2 cellular contexts compared by ENCODE assay signal in the genomic region with DNA sequence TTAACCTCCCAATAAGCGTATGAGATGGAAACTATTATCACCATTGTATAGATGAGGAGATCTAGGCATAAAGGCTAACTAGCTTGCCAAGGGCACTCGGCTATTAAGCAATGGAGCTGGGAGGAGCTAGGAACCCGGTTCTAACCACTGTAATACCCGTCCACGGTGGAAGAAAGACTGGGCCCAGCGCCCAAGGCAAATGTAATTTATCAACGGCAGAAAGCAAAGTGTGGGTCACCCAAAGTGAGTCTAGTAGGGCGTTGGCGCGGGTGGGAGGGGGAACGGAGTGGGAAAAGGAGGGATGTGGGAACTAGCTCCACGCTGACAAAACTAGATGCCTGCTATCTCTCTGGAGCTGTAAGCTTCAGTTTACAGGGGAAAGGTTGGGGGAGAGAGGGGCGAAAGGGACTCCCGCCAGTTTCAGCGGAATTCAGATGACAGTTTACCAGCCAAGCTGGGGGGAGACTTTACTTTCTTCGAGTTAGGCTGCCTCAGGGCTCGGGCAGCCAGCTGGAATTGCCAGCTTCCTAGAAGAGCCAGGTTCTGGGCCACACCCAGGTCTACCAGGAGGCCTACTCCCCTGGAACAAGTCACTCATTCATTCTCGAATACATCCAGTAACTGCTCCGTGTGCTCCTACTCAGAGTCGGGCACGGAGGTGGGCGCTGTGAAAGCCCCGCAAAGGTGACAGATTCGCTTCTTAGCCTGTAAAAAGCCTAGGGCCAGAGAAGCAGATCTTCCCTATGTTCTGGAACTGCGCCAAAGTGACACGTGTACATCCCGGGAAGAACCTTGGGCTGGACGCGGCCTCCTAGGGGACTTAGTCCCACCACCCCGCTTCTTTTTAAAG.
TF ChIP-seq lines count a peak whose summit lies in the region.

No MANE protein-coding gene starts in this region.

TF ChIP-seq in HEK293T, 16 proteins besides CTCF, POLR2A, EP300 and RAD21:
- no peak for TF ChIP-seq ELF4 (IDR thresholded peaks at IDR 0.05)
- TF ChIP-seq, protein P1, sequence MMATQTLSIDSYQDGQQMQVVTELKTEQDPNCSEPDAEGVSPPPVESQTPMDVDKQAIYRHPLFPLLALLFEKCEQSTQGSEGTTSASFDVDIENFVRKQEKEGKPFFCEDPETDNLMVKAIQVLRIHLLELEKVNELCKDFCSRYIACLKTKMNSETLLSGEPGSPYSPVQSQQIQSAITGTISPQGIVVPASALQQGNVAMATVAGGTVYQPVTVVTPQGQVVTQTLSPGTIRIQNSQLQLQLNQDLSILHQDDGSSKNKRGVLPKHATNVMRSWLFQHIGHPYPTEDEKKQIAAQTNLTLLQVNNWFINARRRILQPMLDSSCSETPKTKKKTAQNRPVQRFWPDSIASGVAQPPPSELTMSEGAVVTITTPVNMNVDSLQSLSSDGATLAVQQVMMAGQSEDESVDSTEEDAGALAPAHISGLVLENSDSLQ (IDR thresholded peaks at IDR 0.05), result no peak
- no peak for TF ChIP-seq HDGF (IDR thresholded peaks at IDR 0.05; ENCODE audit: borderline replicate concordance)
- TF ChIP-seq CTBP1 (IDR thresholded peaks at IDR 0.05; ENCODE audit: borderline replicate concordance), result no peak
- TF ChIP-seq TARDBP (IDR thresholded peaks at IDR 0.05), result no peak
- TF ChIP-seq NFRKB (IDR thresholded peaks at IDR 0.05), result no peak
- no peak for TF ChIP-seq ARNT (IDR thresholded peaks at IDR 0.05)
- no peak for TF ChIP-seq LEF1 (IDR thresholded peaks at IDR 0.05; ENCODE audit: borderline replicate concordance)
- no peak for TF ChIP-seq SUZ12 (IDR thresholded peaks at IDR 0.05)
- TF ChIP-seq SP1 (IDR thresholded peaks at IDR 0.05), result no peak
- TF ChIP-seq FOXM1 (IDR thresholded peaks at IDR 0.05; ENCODE audit: borderline replicate concordance), result no peak

TF ChIP-seq in HepG2, 621 proteins besides CTCF, POLR2A, EP300 and RAD21 (continues in another document):
- TF ChIP-seq CEBPG (CRISPR knock-in tag; IDR thresholded peaks at IDR 0.05), result peak; percentile 78
- TF ChIP-seq GATA4 (IDR thresholded peaks at IDR 0.05; ENCODE audit: borderline replicate concordance, low read depth), result no peak
- TF ChIP-seq ZNF468 (CRISPR knock-in tag; IDR thresholded peaks at IDR 0.05), result 0 out of 2 replicates have a peak, but pooled peaks have one; percentile 63
- peak; percentile 86; the same call in 1 of the 2 replicates for TF ChIP-seq DNMT3B (CRISPR knock-in tag; conservative IDR thresholded peaks at IDR 0.05)
- TF ChIP-seq KLF11 (CRISPR knock-in tag; IDR thresholded peaks at IDR 0.05), result 0 out of 2 replicates have a peak, but pooled peaks have one; percentile 12
- TF ChIP-seq, protein P2, sequence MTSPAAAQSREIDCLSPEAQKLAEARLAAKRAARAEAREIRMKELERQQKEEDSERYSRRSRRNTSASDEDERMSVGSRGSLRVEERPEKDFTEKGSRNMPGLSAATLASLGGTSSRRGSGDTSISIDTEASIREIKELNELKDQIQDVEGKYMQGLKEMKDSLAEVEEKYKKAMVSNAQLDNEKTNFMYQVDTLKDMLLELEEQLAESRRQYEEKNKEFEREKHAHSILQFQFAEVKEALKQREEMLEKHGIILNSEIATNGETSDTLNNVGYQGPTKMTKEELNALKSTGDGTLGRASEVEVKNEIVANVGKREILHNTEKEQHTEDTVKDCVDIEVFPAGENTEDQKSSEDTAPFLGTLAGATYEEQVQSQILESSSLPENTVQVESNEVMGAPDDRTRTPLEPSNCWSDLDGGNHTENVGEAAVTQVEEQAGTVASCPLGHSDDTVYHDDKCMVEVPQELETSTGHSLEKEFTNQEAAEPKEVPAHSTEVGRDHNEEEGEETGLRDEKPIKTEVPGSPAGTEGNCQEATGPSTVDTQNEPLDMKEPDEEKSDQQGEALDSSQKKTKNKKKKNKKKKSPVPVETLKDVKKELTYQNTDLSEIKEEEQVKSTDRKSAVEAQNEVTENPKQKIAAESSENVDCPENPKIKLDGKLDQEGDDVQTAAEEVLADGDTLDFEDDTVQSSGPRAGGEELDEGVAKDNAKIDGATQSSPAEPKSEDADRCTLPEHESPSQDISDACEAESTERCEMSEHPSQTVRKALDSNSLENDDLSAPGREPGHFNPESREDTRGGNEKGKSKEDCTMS (CRISPR knock-in tag; conservative IDR thresholded peaks at IDR 0.05), result 0 out of 2 replicates have a peak, but pooled peaks have one; percentile 33
- TF ChIP-seq, protein P3, sequence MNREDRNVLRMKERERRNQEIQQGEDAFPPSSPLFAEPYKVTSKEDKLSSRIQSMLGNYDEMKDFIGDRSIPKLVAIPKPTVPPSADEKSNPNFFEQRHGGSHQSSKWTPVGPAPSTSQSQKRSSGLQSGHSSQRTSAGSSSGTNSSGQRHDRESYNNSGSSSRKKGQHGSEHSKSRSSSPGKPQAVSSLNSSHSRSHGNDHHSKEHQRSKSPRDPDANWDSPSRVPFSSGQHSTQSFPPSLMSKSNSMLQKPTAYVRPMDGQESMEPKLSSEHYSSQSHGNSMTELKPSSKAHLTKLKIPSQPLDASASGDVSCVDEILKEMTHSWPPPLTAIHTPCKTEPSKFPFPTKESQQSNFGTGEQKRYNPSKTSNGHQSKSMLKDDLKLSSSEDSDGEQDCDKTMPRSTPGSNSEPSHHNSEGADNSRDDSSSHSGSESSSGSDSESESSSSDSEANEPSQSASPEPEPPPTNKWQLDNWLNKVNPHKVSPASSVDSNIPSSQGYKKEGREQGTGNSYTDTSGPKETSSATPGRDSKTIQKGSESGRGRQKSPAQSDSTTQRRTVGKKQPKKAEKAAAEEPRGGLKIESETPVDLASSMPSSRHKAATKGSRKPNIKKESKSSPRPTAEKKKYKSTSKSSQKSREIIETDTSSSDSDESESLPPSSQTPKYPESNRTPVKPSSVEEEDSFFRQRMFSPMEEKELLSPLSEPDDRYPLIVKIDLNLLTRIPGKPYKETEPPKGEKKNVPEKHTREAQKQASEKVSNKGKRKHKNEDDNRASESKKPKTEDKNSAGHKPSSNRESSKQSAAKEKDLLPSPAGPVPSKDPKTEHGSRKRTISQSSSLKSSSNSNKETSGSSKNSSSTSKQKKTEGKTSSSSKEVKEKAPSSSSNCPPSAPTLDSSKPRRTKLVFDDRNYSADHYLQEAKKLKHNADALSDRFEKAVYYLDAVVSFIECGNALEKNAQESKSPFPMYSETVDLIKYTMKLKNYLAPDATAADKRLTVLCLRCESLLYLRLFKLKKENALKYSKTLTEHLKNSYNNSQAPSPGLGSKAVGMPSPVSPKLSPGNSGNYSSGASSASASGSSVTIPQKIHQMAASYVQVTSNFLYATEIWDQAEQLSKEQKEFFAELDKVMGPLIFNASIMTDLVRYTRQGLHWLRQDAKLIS (CRISPR knock-in tag; IDR thresholded peaks at IDR 0.05), result no peak
- peak; percentile 18; the same call in 1 of the 2 replicates for TF ChIP-seq SALL1 (CRISPR knock-in tag; IDR thresholded peaks at IDR 0.05)
- TF ChIP-seq, protein P4, sequence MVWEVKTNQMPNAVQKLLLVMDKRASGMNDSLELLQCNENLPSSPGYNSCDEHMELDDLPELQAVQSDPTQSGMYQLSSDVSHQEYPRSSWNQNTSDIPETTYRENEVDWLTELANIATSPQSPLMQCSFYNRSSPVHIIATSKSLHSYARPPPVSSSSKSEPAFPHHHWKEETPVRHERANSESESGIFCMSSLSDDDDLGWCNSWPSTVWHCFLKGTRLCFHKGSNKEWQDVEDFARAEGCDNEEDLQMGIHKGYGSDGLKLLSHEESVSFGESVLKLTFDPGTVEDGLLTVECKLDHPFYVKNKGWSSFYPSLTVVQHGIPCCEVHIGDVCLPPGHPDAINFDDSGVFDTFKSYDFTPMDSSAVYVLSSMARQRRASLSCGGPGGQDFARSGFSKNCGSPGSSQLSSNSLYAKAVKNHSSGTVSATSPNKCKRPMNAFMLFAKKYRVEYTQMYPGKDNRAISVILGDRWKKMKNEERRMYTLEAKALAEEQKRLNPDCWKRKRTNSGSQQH (CRISPR knock-in tag; IDR thresholded peaks at IDR 0.05; ENCODE audit: low read depth), result peak; percentile 84
- no peak for TF ChIP-seq MAFG (CRISPR knock-in tag; IDR thresholded peaks at IDR 0.05)
- TF ChIP-seq MTF2 (CRISPR knock-in tag; IDR thresholded peaks at IDR 0.05; ENCODE audit: borderline replicate concordance), result 0 out of 2 replicates have a peak, but pooled peaks have one; percentile 18
- peak; percentile 72; the same call in 1 of the 2 replicates for TF ChIP-seq AKAP8 (CRISPR knock-in tag; IDR thresholded peaks at IDR 0.05)
- 0 out of 2 replicates have a peak, but pooled peaks have one; percentile 20 for TF ChIP-seq ZBTB38 (CRISPR knock-in tag; IDR thresholded peaks at IDR 0.05)
- TF ChIP-seq MXI1 (IDR thresholded peaks at IDR 0.05; ENCODE audit: borderline replicate concordance, low read depth, low read length), result 0 out of 3 replicates have a peak, but pooled peaks have one; percentile 17
- 0 out of 2 replicates have a peak, but pooled peaks have one; percentile 9 for TF ChIP-seq RBFOX2 (IDR thresholded peaks at IDR 0.05; ENCODE audit: low read depth, low read length)
- TF ChIP-seq SKI (IDR thresholded peaks at IDR 0.05; ENCODE audit: partially characterized antibody), result no peak
- TF ChIP-seq, protein P5, sequence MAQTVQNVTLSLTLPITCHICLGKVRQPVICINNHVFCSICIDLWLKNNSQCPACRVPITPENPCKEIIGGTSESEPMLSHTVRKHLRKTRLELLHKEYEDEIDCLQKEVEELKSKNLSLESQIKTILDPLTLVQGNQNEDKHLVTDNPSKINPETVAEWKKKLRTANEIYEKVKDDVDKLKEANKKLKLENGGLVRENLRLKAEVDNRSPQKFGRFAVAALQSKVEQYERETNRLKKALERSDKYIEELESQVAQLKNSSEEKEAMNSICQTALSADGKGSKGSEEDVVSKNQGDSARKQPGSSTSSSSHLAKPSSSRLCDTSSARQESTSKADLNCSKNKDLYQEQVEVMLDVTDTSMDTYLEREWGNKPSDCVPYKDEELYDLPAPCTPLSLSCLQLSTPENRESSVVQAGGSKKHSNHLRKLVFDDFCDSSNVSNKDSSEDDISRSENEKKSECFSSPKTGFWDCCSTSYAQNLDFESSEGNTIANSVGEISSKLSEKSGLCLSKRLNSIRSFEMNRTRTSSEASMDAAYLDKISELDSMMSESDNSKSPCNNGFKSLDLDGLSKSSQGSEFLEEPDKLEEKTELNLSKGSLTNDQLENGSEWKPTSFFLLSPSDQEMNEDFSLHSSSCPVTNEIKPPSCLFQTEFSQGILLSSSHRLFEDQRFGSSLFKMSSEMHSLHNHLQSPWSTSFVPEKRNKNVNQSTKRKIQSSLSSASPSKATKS (CRISPR knock-in tag; IDR thresholded peaks at IDR 0.05), result peak; percentile 18; the same call in 1 of the 2 replicates
- TF ChIP-seq GLI4 (CRISPR knock-in tag; IDR thresholded peaks at IDR 0.05; ENCODE audit: borderline replicate concordance), result no peak
- TF ChIP-seq ZSCAN21 (CRISPR knock-in tag; IDR thresholded peaks at IDR 0.05; ENCODE audit: borderline replicate concordance), result peak; percentile 78
- TF ChIP-seq ZNF777 (CRISPR knock-in tag; IDR thresholded peaks at IDR 0.05), result 0 out of 2 replicates have a peak, but pooled peaks have one; percentile 24
- TF ChIP-seq, protein P6, sequence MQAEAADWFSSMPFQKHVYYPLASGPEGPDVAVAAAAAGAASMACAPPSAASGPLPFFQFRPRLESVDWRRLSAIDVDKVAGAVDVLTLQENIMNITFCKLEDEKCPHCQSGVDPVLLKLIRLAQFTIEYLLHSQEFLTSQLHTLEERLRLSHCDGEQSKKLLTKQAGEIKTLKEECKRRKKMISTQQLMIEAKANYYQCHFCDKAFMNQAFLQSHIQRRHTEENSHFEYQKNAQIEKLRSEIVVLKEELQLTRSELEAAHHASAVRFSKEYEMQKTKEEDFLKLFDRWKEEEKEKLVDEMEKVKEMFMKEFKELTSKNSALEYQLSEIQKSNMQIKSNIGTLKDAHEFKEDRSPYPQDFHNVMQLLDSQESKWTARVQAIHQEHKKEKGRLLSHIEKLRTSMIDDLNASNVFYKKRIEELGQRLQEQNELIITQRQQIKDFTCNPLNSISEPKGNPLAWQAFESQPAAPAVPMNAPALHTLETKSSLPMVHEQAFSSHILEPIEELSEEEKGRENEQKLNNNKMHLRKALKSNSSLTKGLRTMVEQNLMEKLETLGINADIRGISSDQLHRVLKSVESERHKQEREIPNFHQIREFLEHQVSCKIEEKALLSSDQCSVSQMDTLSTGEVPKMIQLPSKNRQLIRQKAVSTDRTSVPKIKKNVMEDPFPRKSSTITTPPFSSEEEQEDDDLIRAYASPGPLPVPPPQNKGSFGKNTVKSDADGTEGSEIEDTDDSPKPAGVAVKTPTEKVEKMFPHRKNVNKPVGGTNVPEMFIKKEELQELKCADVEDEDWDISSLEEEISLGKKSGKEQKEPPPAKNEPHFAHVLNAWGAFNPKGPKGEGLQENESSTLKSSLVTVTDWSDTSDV (CRISPR knock-in tag; IDR thresholded peaks at IDR 0.05), result peak; percentile 6; the same call in 1 of the 2 replicates
- TF ChIP-seq BHLHE40 (IDR thresholded peaks at IDR 0.05; ENCODE audit: low read length), result no peak
- TF ChIP-seq ZNF749 (CRISPR knock-in tag; IDR thresholded peaks at IDR 0.05; ENCODE audit: borderline replicate concordance), result 0 out of 2 replicates have a peak, but pooled peaks have one; percentile 39
- no peak for TF ChIP-seq SCMH1 (CRISPR knock-in tag; IDR thresholded peaks at IDR 0.05; ENCODE audit: borderline replicate concordance)
- peak; percentile 76; the same call in 1 of the 2 replicates for TF ChIP-seq ZNF30 (CRISPR knock-in tag; IDR thresholded peaks at IDR 0.05)
- TF ChIP-seq, protein P7, sequence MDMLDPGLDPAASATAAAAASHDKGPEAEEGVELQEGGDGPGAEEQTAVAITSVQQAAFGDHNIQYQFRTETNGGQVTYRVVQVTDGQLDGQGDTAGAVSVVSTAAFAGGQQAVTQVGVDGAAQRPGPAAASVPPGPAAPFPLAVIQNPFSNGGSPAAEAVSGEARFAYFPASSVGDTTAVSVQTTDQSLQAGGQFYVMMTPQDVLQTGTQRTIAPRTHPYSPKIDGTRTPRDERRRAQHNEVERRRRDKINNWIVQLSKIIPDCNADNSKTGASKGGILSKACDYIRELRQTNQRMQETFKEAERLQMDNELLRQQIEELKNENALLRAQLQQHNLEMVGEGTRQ (IDR thresholded peaks at IDR 0.05; ENCODE audit: low read depth, low read length), result no peak
- TF ChIP-seq, protein P7 (CRISPR knock-in tag; IDR thresholded peaks at IDR 0.05; ENCODE audit: borderline replicate concordance), result 0 out of 2 replicates have a peak, but pooled peaks have one; percentile 40
- 0 out of 2 replicates have a peak, but pooled peaks have one; percentile 42 for TF ChIP-seq ZNF24 (IDR thresholded peaks at IDR 0.05)
- 0 out of 2 replicates have a peak, but pooled peaks have one; percentile 46 for TF ChIP-seq ZFP36L1 (CRISPR knock-in tag; IDR thresholded peaks at IDR 0.05)
- TF ChIP-seq ZNF253 (CRISPR knock-in tag; IDR thresholded peaks at IDR 0.05; ENCODE audit: borderline replicate concordance), result 0 out of 2 replicates have a peak, but pooled peaks have one; percentile 80
- peak; percentile 86; the same call in 1 of the 2 replicates for TF ChIP-seq SSRP1 (CRISPR knock-in tag; IDR thresholded peaks at IDR 0.05)
- no peak for TF ChIP-seq MBD4 (IDR thresholded peaks at IDR 0.05; ENCODE audit: borderline replicate concordance, low read length)
- TF ChIP-seq ZNF101 (CRISPR knock-in tag; IDR thresholded peaks at IDR 0.05; ENCODE audit: borderline replicate concordance, low read depth), result 0 out of 2 replicates have a peak, but pooled peaks have one; percentile 39
- TF ChIP-seq SIN3A (IDR thresholded peaks at IDR 0.05; ENCODE audit: borderline replicate concordance, low read depth, low read length), result peak; percentile 62; the same call in 1 of the 2 replicates
- TF ChIP-seq SPEN (CRISPR knock-in tag; IDR thresholded peaks at IDR 0.05; ENCODE audit: low read depth), result peak; percentile 41; the same call in 1 of the 2 replicates
- TF ChIP-seq NCOR1 (IDR thresholded peaks at IDR 0.05; ENCODE audit: borderline replicate concordance, low read length), result no peak
